ENCODE assay signal across 14 cellular contexts in the genomic region with DNA sequence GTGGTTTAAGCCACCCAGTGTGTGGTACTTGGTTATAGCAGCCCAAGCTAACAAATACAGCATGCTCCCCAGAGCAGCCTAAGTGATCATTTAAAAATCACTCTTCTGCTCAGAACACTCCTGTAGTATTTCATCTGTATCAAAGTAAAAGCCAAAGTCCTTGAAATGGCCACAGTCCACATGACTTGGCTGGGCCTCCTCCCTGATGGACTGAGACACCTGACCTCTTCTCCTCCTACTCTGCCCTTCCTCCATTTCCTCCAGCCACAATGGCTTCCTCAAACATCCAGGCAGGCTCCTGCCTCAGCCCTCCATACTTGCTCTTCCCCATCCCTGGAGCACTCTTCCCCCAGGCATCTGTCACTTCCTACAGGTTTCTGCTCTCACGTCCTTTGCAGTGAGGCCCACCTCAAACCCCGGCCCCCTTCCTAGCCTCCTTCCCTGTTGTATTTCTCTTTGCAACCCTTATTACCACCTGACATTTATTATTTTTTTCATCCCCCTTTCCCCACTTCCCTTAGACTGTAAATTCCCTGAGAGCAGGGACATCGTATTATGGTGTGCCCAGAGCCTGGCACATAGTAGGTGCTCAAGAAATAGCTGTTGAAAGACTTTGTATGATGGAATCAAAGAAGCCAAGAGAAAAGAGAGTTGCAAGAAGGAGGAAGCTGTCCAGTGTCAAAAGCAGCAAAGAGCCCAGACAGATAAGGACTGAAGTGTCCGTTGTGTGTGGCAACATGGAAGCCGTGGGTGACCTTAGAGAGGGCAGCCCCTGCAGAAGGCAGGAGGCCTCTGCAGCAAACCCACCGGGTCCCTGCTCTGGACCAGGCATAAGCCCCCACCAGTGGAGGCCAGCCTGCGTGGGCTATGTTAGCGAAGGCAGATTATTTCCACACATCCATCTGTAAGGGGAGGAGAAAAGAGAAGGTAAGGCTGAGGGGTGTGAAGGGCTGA.
DNase-seq lines count a peak whose midpoint lies in the region; ATAC-seq, FAIRE-seq and TF ChIP-seq lines count a peak whose summit lies in the region.
"Had no signal": no experiment of that assay in that cellular context is flagged by ENCODE, and none has a peak within 500 bp of the region (broad histone marks: within the 10 kb centered on the region; RNA-seq: fewer than 3 reads in every experiment).

No MANE protein-coding gene starts in this region.

- H3K9me3 ChIP-seq in thymus (ENCODE audit: control insufficient read depth) (no peaks in the 10 kb centered on the region), kidney (ENCODE audit: control insufficient read depth in 1 of 2, low read length in 2 of 2) (peaks cover 0 to 4% of the 10 kb centered on the region in 2 donors)
- H3K9me3 ChIP-seq: prostate gland had no signal

- no peaks in the 10 kb centered on the region for H3K9me3 Mint-ChIP-seq in effector memory CD8-positive, alpha-beta T cell

- no peak for TF ChIP-seq CTCF in kidney (IDR thresholded peaks at IDR 0.05; ENCODE audit: borderline replicate concordance, extremely low read depth, insufficient read depth)

- H3K4me1 Mint-ChIP-seq in effector memory CD8-positive, alpha-beta T cell (ENCODE audit: low read depth in 2 of 2): peaks cover 57 to 68% of the 10 kb centered on the region in 2 donors

- H3K27me3 Mint-ChIP-seq in effector memory CD8-positive, alpha-beta T cell: no peaks in the 10 kb centered on the region

- FAIRE-seq in kidney (lab: Jason Lieb, UNC): no peak
- FAIRE-seq: bronchial epithelial cell had no signal

- peaks cover 8% of the 10 kb centered on the region for H3K36me3 Mint-ChIP-seq in effector memory CD8-positive, alpha-beta T cell (ENCODE audit: insufficient read depth)

- H3K4me3 ChIP-seq in thymus (ENCODE audit: low read length) (no peak overlapping the region), kidney (ENCODE audit: low read length in 2 of 2) (no peak overlapping the region)
- H3K4me3 ChIP-seq: prostate gland had no signal

- no peaks in the 10 kb centered on the region for H3K27me3 ChIP-seq in thymus (ENCODE audit: control insufficient read depth, insufficient read depth)

- intact Hi-C loops in kidney (cut with DNase I): no loop called here

- H3K4me1 ChIP-seq in thymus (ENCODE audit: control insufficient read depth, insufficient read depth, low read length) (peaks cover 23% of the 10 kb centered on the region), kidney (ENCODE audit: control insufficient read depth in 1 of 2, insufficient read depth in 1 of 2, low read depth in 1 of 2, low read length in 2 of 2) (peaks cover 4 to 9% of the 10 kb centered on the region in 2 donors)
- H3K4me1 ChIP-seq: prostate gland had no signal

- peak; percentile 50 for DNase-seq in activated effector memory CD4-positive, alpha-beta T cell treated with anti-CD3 and anti-CD28 coated beads, Interleukin-2, amount 50 U/mL, for 16 hours
- no peak for DNase-seq in activated effector memory CD4-positive, alpha-beta T cell treated with Interleukin-2 at 50 U/mL for 16 hours
- peak; percentile 17 for DNase-seq in OCI-M1 (lab: John Stamatoyannopoulos, UW)
- no peak for DNase-seq in effector memory CD8-positive, alpha-beta T cell
- DNase-seq in kidney: no peak
- no peak for DNase-seq in NCI-H510A treated with DMSO at 0.1 percent for 48 hours (lab: John Stamatoyannopoulos, UW)
- DNase-seq: activated naive CD4-positive, alpha-beta T cell treated with Interleukin-2 at 50 U/mL for 16 hours; NCI-H146; NCI-H226; SHP77 had no signal

- H3K4me3 Mint-ChIP-seq in effector memory CD8-positive, alpha-beta T cell: peak overlapping the region; percentile 79 to 83

- ATAC-seq in effector memory CD8-positive, alpha-beta T cell (replicated peaks): no peak
- no peak for ATAC-seq in GM21423 (IDR thresholded peaks at IDR 0.05; ENCODE audit: unreplicated experiment)

- H3K27ac Mint-ChIP-seq in effector memory CD8-positive, alpha-beta T cell: peak overlapping the region; percentile 94 to 96

- H3K27ac ChIP-seq in thymus (ENCODE audit: low read depth): peak overlapping the region; percentile 25
- H3K27ac ChIP-seq in kidney (ENCODE audit: low read depth in 2 of 2, low read length in 2 of 2): no peak overlapping the region
- H3K27ac ChIP-seq: prostate gland had no signal

- H3K36me3 ChIP-seq in thymus (ENCODE audit: control insufficient read depth, insufficient read depth): peaks cover 23% of the 10 kb centered on the region
- no peaks in the 10 kb centered on the region for H3K36me3 ChIP-seq in kidney (ENCODE audit: control insufficient read depth in 1 of 2, insufficient read depth in 2 of 2, low read length in 2 of 2)
- H3K36me3 ChIP-seq: prostate gland had no signal

- WGBS in thymus: 97% methylated on average over 8 of the region's 8 CpGs

- no peak overlapping the region for H3K9ac ChIP-seq in kidney (ENCODE audit: low read length in 2 of 2)

Comparison
In these comparisons a context has a peak if more than half of its experiments do, and no peak if none do; other contexts are left out.
1. DNase-seq: peak in activated effector memory CD4-positive, alpha-beta T cell treated with anti-CD3 and anti-CD28 coated beads, Interleukin-2, amount 50 U/mL, for 16 hours (single experiment) and OCI-M1 (single experiment); none in activated effector memory CD4-positive, alpha-beta T cell treated with Interleukin-2 at 50 U/mL for 16 hours (single experiment), effector memory CD8-positive, alpha-beta T cell (0 of 3), kidney (single experiment) and NCI-H510A treated with DMSO at 0.1 percent for 48 hours (single experiment).